ENCODE assay signal across 8 cellular contexts in the genomic region with DNA sequence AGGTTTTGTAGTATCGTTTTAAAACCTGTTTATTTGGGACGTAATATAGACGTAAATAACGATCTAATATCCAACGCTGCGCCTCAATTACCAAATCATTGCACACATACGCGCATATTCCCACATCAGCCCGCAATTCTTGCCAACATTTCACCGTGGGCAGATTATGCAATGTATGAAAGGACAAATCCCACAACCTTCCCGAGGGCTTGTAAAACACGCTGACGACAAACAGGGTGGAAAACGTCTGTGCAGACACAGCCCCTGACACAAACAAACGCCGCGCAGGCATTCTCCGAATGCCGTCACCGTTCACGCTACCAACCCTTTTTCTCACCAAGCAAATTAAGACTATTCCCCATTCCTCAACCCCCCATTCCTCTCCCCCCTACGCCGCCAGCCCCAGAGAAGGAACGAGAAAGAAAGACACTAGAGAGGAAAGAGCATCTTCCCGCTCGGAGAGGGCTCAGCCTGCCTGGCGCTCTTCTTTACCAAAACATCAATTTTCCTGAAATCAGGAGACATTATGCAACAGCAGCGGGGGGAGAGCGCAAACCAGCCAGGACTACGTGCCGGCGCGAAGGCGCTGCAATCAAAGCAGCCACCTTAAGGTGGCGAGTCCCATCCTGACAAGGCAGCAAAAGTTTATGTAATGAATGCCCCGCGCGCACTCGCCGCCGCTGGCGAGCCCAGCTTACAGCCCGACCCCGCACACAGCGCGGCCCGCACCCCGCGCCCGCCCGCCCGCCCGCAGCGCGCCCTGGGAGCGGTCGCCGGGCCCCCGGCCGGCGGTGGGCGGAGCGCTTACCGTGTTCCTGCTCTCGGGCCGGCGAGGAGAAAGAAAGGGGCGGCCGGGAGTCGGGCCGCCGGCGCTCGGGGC. TPM values are rescaled to one million over a fixed set of nuclear protein-coding genes. Genes with fewer than 3 reads are reported as not detected.
DNase-seq lines count a peak whose midpoint lies in the region; ATAC-seq and TF ChIP-seq lines count a peak whose summit lies in the region.

No MANE protein-coding gene starts in this region.

- ATAC-seq in GM19043 (IDR thresholded peaks at IDR 0.05; ENCODE audit: low read depth, unreplicated experiment): peak; percentile 27
- ATAC-seq in HG03342 (IDR thresholded peaks at IDR 0.05; ENCODE audit: unreplicated experiment): peak; percentile 47

- intact Hi-C loops in PC-9 (cut with micrococcal nuclease; ENCODE audit: unreplicated experiment): loop anchor here (1.0 to 5.0 kb wide), 5 partner anchors 62 to 385 kb away; partner anchors contain the start of gene AUH
- intact Hi-C loops in transverse colon (cut with DNase I; ENCODE audit: low total_unique reads): loop anchor here (2.0 kb wide), 1 partner anchor 230 kb away; no protein-coding TSS in a partner anchor

- 0% methylated on average over 8 to 35 of the region's 74 CpGs for WGBS in transverse colon (ENCODE audit: low coverage in 1 of 2), 2 donors

- peaks cover 22 to 52% (median 50%) of the 10 kb centered on the region in 11 experiments; a peak in 18 of 22 replicates for H4K20me1 ChIP-seq in BLaER1 treated with 17β-estradiol and CSF1 and Interleukin-3, amounts not matched to agents 10 nM and 100 nM
- H4K20me1 ChIP-seq in PC-9 (ENCODE audit: insufficient read depth) (no peaks in the 10 kb centered on the region), neural cell (ENCODE audit: insufficient read depth) (no peaks in the 10 kb centered on the region)

- TSS peak; percentile 54 for BruUV-seq in PC-9 (replicated peaks; lab: Mats Ljungman, UMichigan)

- peaks cover 46% of the 10 kb centered on the region for H3F3A ChIP-seq in PC-9 (ENCODE audit: insufficient read depth, low read depth)
- H3F3A ChIP-seq in neural cell (ENCODE audit: insufficient read depth, low read length, poor library complexity, severe bottlenecking): peaks cover 12% of the 10 kb centered on the region

- H2AFZ ChIP-seq in PC-9: peak overlapping the region; percentile 72
- peak overlapping the region; percentile 28 for H2AFZ ChIP-seq in neural cell (ENCODE audit: low read depth, low read length)

- CTCF ChIA-PET in PC-9 (lab: Charles Lee): interaction anchor here (0.6 kb wide), 1 partner anchor 113 kb away, joined by 8 read pairs; no protein-coding TSS in a partner anchor

- POLR2A ChIA-PET in PC-9 (lab: Charles Lee; ENCODE audit: unreplicated experiment): interaction anchor here (0.6 to 0.8 kb wide), 6 partner anchors 29 to 438 kb away, joined by 4 to 26 read pairs (median 6); no protein-coding TSS in a partner anchor

- TF ChIP-seq POLR2A in transverse colon (IDR thresholded peaks at IDR 0.05): peak; percentile 65

- peak overlapping the region; percentile 91 to 99 (median 97) for H3K9ac ChIP-seq in BLaER1 treated with 17β-estradiol and CSF1 and Interleukin-3, amounts not matched to agents 10 nM and 100 nM
- H3K9ac ChIP-seq in neural cell (ENCODE audit: low read length): peak overlapping the region; percentile 91

- peak overlapping the region; percentile 73 to 95 (median 83) for H3K4me2 ChIP-seq in BLaER1 treated with 17β-estradiol and CSF1 and Interleukin-3, amounts not matched to agents 10 nM and 100 nM
- peak overlapping the region; percentile 88 for H3K4me2 ChIP-seq in PC-9
- peak overlapping the region; percentile 94 for H3K4me2 ChIP-seq in neural cell (ENCODE audit: low read length)

- H3K9me2 ChIP-seq in PC-9 (ENCODE audit: insufficient read depth): no peaks in the 10 kb centered on the region
- no peaks in the 10 kb centered on the region for H3K9me2 ChIP-seq in neural cell (ENCODE audit: insufficient read depth, low read length)

- H3K79me2 ChIP-seq in PC-9 (ENCODE audit: low read depth): peaks cover 48% of the 10 kb centered on the region
- peaks cover 37% of the 10 kb centered on the region for H3K79me2 ChIP-seq in neural cell (replicated peaks; ENCODE audit: insufficient read depth, low read length)

- peaks cover 47 to 73% (median 55%) of the 10 kb centered on the region in 10 experiments for H3K4me1 ChIP-seq in BLaER1 treated with 17β-estradiol and CSF1 and Interleukin-3, amounts not matched to agents 10 nM and 100 nM
- peaks cover 49% of the 10 kb centered on the region for H3K4me1 ChIP-seq in PC-9 (replicated peaks; ENCODE audit: insufficient read depth)
- H3K4me1 ChIP-seq in transverse colon: peaks cover 12 to 53% (median 42%) of the 10 kb centered on the region in 4 donors

- in situ Hi-C loops in transverse colon (cut with MboI; ENCODE audit: low pct_ligation_motif_present in 1 of 4, low pct_unique_long_range_greater_than_20kb in 1 of 4, low sequenced_read_pairs in 3 of 4): loop anchor here in 1 of 4 donors (10.0 kb wide), 2 partner anchors 58 to 228 kb away; partner anchors contain the start of gene AUH

- peaks cover 0 to 11% (median 5%) of the 10 kb centered on the region in 11 experiments; a peak in 8 of 22 replicates for H3K27me3 ChIP-seq in BLaER1 treated with 17β-estradiol and CSF1 and Interleukin-3, amounts not matched to agents 10 nM and 100 nM
- H3K27me3 ChIP-seq in PC-9 (ENCODE audit: insufficient read depth, low read depth) (no peaks in the 10 kb centered on the region), neural cell (ENCODE audit: insufficient read depth, low read depth, low read length) (peaks cover 25% of the 10 kb centered on the region), transverse colon (peaks cover 6% of the 10 kb centered on the region)

- H3K27ac ChIP-seq in BLaER1 treated with 17β-estradiol and CSF1 and Interleukin-3, amounts not matched to agents 10 nM and 100 nM: peak overlapping the region; percentile 83 to 99 (median 96)
- H3K27ac ChIP-seq in PC-9 (peak overlapping the region; percentile 71), neural cell (ENCODE audit: low read length) (peak overlapping the region; percentile 93), transverse colon (peak overlapping the region; percentile 93 to 98 (median 94))

- no peaks in the 10 kb centered on the region; a peak in 1 of 22 replicates for H3K9me3 ChIP-seq in BLaER1 treated with 17β-estradiol and CSF1 and Interleukin-3, amounts not matched to agents 10 nM and 100 nM (replicated peaks in 1 of 11)
- no peaks in the 10 kb centered on the region for H3K9me3 ChIP-seq in PC-9 (ENCODE audit: insufficient read depth, low read depth)
- no peaks in the 10 kb centered on the region for H3K9me3 ChIP-seq in neural cell (ENCODE audit: low read length)
- H3K9me3 ChIP-seq in transverse colon: no peaks in the 10 kb centered on the region

- peak overlapping the region; percentile 74 to 92 (median 87) for H3K4me3 ChIP-seq in BLaER1 treated with 17β-estradiol and CSF1 and Interleukin-3, amounts not matched to agents 10 nM and 100 nM
- H3K4me3 ChIP-seq in PC-9 (peak overlapping the region; percentile 91), fibroblast of villous mesenchyme (ENCODE audit: low read depth, low read length) (peak overlapping the region; percentile 92), neural cell (ENCODE audit: low read length) (peak overlapping the region; percentile 71), transverse colon (peak overlapping the region; percentile 60 to 83 (median 69))

- DNase-seq in PC-9: peak; percentile 57 to 65
- DNase-seq in activated gamma-delta T cell treated with Interleukin-2 at 50 U/mL for 16 hours: peak; percentile 46
- DNase-seq in fibroblast of villous mesenchyme (ENCODE audit: low read depth): peak; percentile 98
- DNase-seq in transverse colon: peak; percentile 75

- H3K36me3 ChIP-seq in BLaER1 treated with 17β-estradiol and CSF1 and Interleukin-3, amounts not matched to agents 10 nM and 100 nM: peaks cover 0 to 3% (median 0%) of the 10 kb centered on the region in 11 experiments; a peak in 3 of 22 replicates
- H3K36me3 ChIP-seq in PC-9 (ENCODE audit: low read depth): no peaks in the 10 kb centered on the region
- H3K36me3 ChIP-seq in neural cell (ENCODE audit: insufficient read depth, low read length): no peaks in the 10 kb centered on the region
- H3K36me3 ChIP-seq in transverse colon: no peaks in the 10 kb centered on the region

- no peak for TF ChIP-seq CTCF in PC-9 (conservative IDR thresholded peaks at IDR 0.05)
- TF ChIP-seq CTCF in fibroblast of villous mesenchyme (IDR thresholded peaks at IDR 0.05; ENCODE audit: insufficient read depth, low read depth, low read length): no peak
- peak; percentile 57 for TF ChIP-seq CTCF in neural cell (IDR thresholded peaks at IDR 0.05; ENCODE audit: poor library complexity, severe bottlenecking)
- TF ChIP-seq CTCF in transverse colon (IDR thresholded peaks at IDR 0.05): peak in 2 of 5 experiments; percentile 13 to 31

- no peak for TF ChIP-seq RAD21 in neural cell (conservative IDR thresholded peaks at IDR 0.05)

- TF ChIP-seq EP300 in neural cell (conservative IDR thresholded peaks at IDR 0.05; ENCODE audit: poor library complexity, severe bottlenecking): peak; percentile 23
- peak; percentile 98 for TF ChIP-seq EP300 in transverse colon (IDR thresholded peaks at IDR 0.05; ENCODE audit: low read depth)

TF ChIP-seq in neural cell, 6 proteins besides CTCF, POLR2A, EP300 and RAD21 (continues in another document):
- TF ChIP-seq, protein P1, sequence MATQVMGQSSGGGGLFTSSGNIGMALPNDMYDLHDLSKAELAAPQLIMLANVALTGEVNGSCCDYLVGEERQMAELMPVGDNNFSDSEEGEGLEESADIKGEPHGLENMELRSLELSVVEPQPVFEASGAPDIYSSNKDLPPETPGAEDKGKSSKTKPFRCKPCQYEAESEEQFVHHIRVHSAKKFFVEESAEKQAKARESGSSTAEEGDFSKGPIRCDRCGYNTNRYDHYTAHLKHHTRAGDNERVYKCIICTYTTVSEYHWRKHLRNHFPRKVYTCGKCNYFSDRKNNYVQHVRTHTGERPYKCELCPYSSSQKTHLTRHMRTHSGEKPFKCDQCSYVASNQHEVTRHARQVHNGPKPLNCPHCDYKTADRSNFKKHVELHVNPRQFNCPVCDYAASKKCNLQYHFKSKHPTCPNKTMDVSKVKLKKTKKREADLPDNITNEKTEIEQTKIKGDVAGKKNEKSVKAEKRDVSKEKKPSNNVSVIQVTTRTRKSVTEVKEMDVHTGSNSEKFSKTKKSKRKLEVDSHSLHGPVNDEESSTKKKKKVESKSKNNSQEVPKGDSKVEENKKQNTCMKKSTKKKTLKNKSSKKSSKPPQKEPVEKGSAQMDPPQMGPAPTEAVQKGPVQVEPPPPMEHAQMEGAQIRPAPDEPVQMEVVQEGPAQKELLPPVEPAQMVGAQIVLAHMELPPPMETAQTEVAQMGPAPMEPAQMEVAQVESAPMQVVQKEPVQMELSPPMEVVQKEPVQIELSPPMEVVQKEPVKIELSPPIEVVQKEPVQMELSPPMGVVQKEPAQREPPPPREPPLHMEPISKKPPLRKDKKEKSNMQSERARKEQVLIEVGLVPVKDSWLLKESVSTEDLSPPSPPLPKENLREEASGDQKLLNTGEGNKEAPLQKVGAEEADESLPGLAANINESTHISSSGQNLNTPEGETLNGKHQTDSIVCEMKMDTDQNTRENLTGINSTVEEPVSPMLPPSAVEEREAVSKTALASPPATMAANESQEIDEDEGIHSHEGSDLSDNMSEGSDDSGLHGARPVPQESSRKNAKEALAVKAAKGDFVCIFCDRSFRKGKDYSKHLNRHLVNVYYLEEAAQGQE (IDR thresholded peaks at IDR 0.05; ENCODE audit: borderline replicate concordance): peak; percentile 92

RNA-seq across cellular contexts. Expression of gene NFIL3, which starts 0.6 kb away (rescaled TPM):
- 8.5 and 9.3 TPM in 2 replicates for total RNA-seq in PC-9 (2021)
- total RNA-seq in fibroblast of villous mesenchyme: 15.5 and 18.1 TPM in 2 replicates
- polyA plus RNA-seq in neural cell: 27.9 and 31.6 TPM in 2 replicates
- 40.7 and 47.1 TPM in 2 replicates for polyA minus RNA-seq in neural cell
- total RNA-seq in transverse colon: 10 to 100 TPM; 15.8 to 26.4 (median 22.2) TPM

Comparison
In these comparisons a context has a peak if more than half of its experiments do, and no peak if none do; other contexts are left out.
1. Peak in every context shown above with its lines: DNase-seq, ATAC-seq, H3K4me3 ChIP-seq and H3K27ac ChIP-seq.
2. DNase-seq: peak in every context shown above with its lines; median percentile 98 in fibroblast of villous mesenchyme; 75 in transverse colon; 61 in PC-9; 46 in activated gamma-delta T cell treated with Interleukin-2 at 50 U/mL for 16 hours.